Comparison of ENCODE assay signal across 8 cellular contexts in the genomic region with DNA sequence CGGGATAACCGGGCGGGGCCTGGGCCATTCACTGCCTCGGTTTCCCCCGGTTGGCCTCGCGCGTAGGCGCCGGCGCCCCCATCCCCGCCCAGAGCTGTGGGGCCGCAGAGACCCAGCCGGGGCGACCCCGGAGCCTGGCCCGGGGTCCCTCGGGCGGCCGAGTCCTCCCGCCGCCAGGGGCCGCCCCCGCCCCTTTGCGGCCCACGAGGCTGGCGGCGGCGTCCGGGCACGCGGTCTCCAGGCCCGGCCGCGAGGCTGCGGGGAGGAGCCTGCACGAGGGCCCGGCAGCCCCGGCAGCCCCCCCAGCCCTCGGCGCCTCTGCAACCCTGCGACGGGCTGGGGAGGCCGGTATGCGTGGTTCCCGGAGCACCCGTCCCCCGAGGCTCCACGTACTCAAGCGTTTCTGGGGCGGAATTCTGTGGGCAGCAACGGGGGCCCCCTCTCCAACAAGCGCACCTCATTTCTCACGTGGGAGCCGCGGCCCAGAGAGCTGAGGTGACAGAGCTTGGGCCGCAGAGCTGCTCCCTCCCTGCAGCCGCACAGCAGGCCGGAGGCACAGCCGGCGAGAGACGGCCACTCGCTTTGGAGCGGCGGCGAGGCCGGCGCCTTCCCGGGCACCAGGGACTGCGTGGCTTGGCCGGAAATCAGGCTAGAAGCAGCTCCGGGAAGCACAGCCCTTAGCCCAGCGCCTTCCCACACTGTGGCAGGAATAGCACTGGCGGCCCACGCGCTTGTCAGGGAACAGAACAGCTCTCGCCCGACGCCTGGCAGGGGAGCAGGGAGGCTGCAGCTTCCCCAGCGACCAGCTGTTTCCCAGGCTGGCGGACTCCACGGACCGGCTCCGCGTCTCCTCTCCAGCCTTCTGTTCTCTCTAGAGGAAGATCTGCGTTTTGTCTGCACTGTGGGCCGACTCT. TPM values are rescaled to one million over a fixed set of nuclear protein-coding genes. Genes with fewer than 3 reads are reported as not detected.
DNase-seq lines count a peak whose midpoint lies in the region; ATAC-seq and TF ChIP-seq lines count a peak whose summit lies in the region.

No MANE protein-coding gene starts in this region.

- H3K27ac Mint-ChIP-seq in CD14-positive monocyte, result peak overlapping the region; percentile 97 to 99 (median 98)

- DNase-seq in CD14-positive monocyte (ENCODE audit: low spot score), result no peak
- DNase-seq in HFF-Myc (ENCODE audit: extremely low read depth, low read depth), result no peak
- DNase-seq in anterior cingulate cortex (lab: John Stamatoyannopoulos, UW), result peak in 50 of 58 donors; percentile 28 to 90 (median 64)
- DNase-seq in sciatic nerve (ENCODE audit: low spot score), result peak; percentile 80
- no peak for DNase-seq in A172 (ENCODE audit: low spot score)

- H3K36me3 Mint-ChIP-seq in CD14-positive monocyte, result peaks cover 43 to 54% of the 10 kb centered on the region in 2 donors

- no peak for ATAC-seq in SK-N-SH treated with all-trans-retinoic acid at 6 μM for 48 hours
- ATAC-seq in sciatic nerve, result peak; percentile 61
- no peak for ATAC-seq in HG03280 (IDR thresholded peaks at IDR 0.05; ENCODE audit: unreplicated experiment)

- intact Hi-C loops in CD14-positive monocyte (cut with micrococcal nuclease), result loop anchor here in 1 of 2 donors (5.0 kb wide), 1 partner anchor 142 kb away; a partner anchor contains a TSS
- intact Hi-C loops in sciatic nerve (cut with DNase I), result no loop called here

- TF ChIP-seq CTCF in CD14-positive monocyte (IDR thresholded peaks at IDR 0.05), result no peak
- no peak for TF ChIP-seq CTCF in HFF-Myc (IDR thresholded peaks at IDR 0.05; ENCODE audit: low read depth, low read length, missing control alignments)

- H3K4me1 Mint-ChIP-seq in CD14-positive monocyte, result peaks cover 61% of the 10 kb centered on the region

- no peaks in the 10 kb centered on the region for H3K27me3 Mint-ChIP-seq in CD14-positive monocyte (ENCODE audit: low read depth in 3 of 3)

- H3K9me3 Mint-ChIP-seq in CD14-positive monocyte, result peaks cover 0 to 2% (median 0%) of the 10 kb centered on the region in 7 donors

- H3K4me3 ChIP-seq in HFF-Myc (replicated peaks; ENCODE audit: low read depth, low read length), result peak overlapping the region; percentile 42
- H3K4me3 ChIP-seq in iPS-11a (ENCODE audit: low read depth, low read length), result peak overlapping the region; percentile 37

- H3K4me3 Mint-ChIP-seq in CD14-positive monocyte, result peak overlapping the region; percentile 86 to 97

TF ChIP-seq in SK-N-SH treated with all-trans-retinoic acid at 6 μM for 48 hours, 23 proteins besides CTCF, POLR2A, EP300 and RAD21:
- TF ChIP-seq CSDC2 (CRISPR knock-in tag; IDR thresholded peaks at IDR 0.05) (peak; percentile 29; the same call in 1 of the 2 replicates), PPARA (CRISPR knock-in tag; IDR thresholded peaks at IDR 0.05; ENCODE audit: borderline replicate concordance) (no peak), ZC3H10 (CRISPR knock-in tag; IDR thresholded peaks at IDR 0.05) (no peak), ZNF70 (CRISPR knock-in tag; IDR thresholded peaks at IDR 0.05) (0 out of 2 replicates have a peak, but pooled peaks have one; percentile 3), ZFP3 (CRISPR knock-in tag; IDR thresholded peaks at IDR 0.05) (peak; percentile 60; the same call in 1 of the 2 replicates), TCF4 (CRISPR knock-in tag; IDR thresholded peaks at IDR 0.05; ENCODE audit: borderline replicate concordance) (no peak), BACH2 (CRISPR knock-in tag; IDR thresholded peaks at IDR 0.05; ENCODE audit: borderline replicate concordance) (no peak), TOX (CRISPR knock-in tag; IDR thresholded peaks at IDR 0.05; ENCODE audit: borderline replicate concordance) (no peak), GLIS3 (CRISPR knock-in tag; IDR thresholded peaks at IDR 0.05) (no peak), ESRRG (CRISPR knock-in tag; IDR thresholded peaks at IDR 0.05) (0 out of 2 replicates have a peak, but pooled peaks have one; percentile 15), SNAI2 (CRISPR knock-in tag; IDR thresholded peaks at IDR 0.05) (0 out of 2 replicates have a peak, but pooled peaks have one; percentile 17)
- TF ChIP-seq, protein P1, sequence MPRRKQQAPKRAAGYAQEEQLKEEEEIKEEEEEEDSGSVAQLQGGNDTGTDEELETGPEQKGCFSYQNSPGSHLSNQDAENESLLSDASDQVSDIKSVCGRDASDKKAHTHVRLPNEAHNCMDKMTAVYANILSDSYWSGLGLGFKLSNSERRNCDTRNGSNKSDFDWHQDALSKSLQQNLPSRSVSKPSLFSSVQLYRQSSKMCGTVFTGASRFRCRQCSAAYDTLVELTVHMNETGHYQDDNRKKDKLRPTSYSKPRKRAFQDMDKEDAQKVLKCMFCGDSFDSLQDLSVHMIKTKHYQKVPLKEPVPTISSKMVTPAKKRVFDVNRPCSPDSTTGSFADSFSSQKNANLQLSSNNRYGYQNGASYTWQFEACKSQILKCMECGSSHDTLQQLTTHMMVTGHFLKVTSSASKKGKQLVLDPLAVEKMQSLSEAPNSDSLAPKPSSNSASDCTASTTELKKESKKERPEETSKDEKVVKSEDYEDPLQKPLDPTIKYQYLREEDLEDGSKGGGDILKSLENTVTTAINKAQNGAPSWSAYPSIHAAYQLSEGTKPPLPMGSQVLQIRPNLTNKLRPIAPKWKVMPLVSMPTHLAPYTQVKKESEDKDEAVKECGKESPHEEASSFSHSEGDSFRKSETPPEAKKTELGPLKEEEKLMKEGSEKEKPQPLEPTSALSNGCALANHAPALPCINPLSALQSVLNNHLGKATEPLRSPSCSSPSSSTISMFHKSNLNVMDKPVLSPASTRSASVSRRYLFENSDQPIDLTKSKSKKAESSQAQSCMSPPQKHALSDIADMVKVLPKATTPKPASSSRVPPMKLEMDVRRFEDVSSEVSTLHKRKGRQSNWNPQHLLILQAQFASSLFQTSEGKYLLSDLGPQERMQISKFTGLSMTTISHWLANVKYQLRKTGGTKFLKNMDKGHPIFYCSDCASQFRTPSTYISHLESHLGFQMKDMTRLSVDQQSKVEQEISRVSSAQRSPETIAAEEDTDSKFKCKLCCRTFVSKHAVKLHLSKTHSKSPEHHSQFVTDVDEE (CRISPR knock-in tag; IDR thresholded peaks at IDR 0.05), result peak; percentile 77; the same call in 1 of the 2 replicates
- TF ChIP-seq, protein P2, sequence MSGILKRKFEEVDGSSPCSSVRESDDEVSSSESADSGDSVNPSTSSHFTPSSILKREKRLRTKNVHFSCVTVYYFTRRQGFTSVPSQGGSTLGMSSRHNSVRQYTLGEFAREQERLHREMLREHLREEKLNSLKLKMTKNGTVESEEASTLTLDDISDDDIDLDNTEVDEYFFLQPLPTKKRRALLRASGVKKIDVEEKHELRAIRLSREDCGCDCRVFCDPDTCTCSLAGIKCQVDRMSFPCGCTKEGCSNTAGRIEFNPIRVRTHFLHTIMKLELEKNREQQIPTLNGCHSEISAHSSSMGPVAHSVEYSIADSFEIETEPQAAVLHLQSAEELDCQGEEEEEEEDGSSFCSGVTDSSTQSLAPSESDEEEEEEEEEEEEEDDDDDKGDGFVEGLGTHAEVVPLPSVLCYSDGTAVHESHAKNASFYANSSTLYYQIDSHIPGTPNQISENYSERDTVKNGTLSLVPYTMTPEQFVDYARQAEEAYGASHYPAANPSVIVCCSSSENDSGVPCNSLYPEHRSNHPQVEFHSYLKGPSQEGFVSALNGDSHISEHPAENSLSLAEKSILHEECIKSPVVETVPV (CRISPR knock-in tag; IDR thresholded peaks at IDR 0.05), result no peak

RNA-seq across cellular contexts. Expression of a gene that starts 0.9 kb away (rescaled TPM):
- 100 to 1,000 TPM; 315 to 334 TPM for polyA plus RNA-seq in CD14-positive monocyte
- 20.7 TPM for total RNA-seq in sciatic nerve
- total RNA-seq in A172 (2014; rRNA removed; shearing (Covaris generic)), result 43.2 and 75.7 TPM in 2 replicates

RNA-seq across cellular contexts. Expression of a gene that starts 40.8 kb away (rescaled TPM):
- polyA plus RNA-seq in CD14-positive monocyte, result 10 to 100 TPM; 12.5 to 19.8 TPM
- 54.3 TPM for total RNA-seq in sciatic nerve
- 25.2 and 28.8 TPM in 2 replicates for total RNA-seq in A172 (2014; rRNA removed; shearing (Covaris generic))

Comparison
In these comparisons a context has a peak if more than half of its experiments do, and no peak if none do; other contexts are left out.
1. DNase-seq: peak in anterior cingulate cortex (50 of 58) and sciatic nerve (single experiment); none in CD14-positive monocyte (single experiment), HFF-Myc (single experiment) and A172 (single experiment).